In the genomic region with DNA sequence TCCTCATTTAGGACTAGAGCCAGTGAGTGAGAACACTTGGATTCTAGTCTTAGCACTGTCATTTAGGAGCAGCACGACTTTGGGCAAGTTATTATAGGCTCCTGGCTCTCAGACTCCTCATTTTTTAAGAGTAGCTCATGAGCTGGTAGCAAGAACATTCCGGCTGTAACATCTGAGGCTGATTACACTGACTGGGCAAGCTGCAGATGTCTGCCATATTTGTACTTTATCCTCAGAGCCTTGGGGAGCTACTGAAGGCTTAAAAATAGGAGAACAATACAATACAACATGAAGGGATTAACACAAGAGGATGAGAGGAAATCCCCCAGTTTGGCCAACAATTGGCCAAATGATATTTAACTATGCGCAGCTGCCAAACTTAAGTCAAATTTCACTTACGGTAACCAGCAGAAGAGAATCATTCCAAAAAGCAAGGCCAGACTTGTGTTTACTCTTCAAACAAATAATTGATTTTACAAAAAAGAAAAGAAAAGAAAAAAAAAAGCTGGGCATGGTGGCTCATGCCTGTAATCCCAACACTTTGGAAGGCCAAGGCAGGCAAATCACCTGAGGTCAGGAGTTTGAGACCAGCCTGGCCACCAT, we compare ENCODE assay signal across 16 cellular contexts.
"Had no signal": no experiment of that assay in that cellular context is flagged by ENCODE, and none has a peak within 500 bp of the region (broad histone marks: within the 10 kb centered on the region; RNA-seq: fewer than 3 reads in every experiment).

No MANE protein-coding gene starts in this region.

- H3K4me1 ChIP-seq: parathyroid adenoma, thyroid gland, uterus had no signal

- H3K27ac ChIP-seq: gastrocnemius medialis, heart right ventricle, left lung, parathyroid adenoma, thyroid gland, uterus had no signal

- H3K27me3 ChIP-seq: gastrocnemius medialis, heart right ventricle, left lung, thyroid gland, uterus had no signal

- H3K4me3 ChIP-seq: gastrocnemius medialis, heart right ventricle, left lung, thyroid gland, uterus had no signal

- H3K9me3 ChIP-seq: gastrocnemius medialis, heart right ventricle, left lung, thyroid gland, uterus had no signal

- ATAC-seq: activated T-cell treated with anti-CD3 and anti-CD28 coated beads, Interleukin-2, amount 50 U/mL, for 4 hours; gastrocnemius medialis; heart right ventricle; left lung; T-helper 17 cell; WTC11 had no signal

- H3K36me3 ChIP-seq: gastrocnemius medialis, heart right ventricle, left lung, thyroid gland, uterus had no signal

- H3K9ac ChIP-seq: parathyroid adenoma had no signal

- DNase-seq: activated CD4-positive, alpha-beta T cell treated with anti-CD3 and anti-CD28 coated beads, Interleukin-2, amount 10 ng/mL, durations not matched to agents 24 days and 14 days; activated effector memory CD4-positive, alpha-beta T cell treated with anti-CD3 and anti-CD28 coated beads, Interleukin-2, amount 50 U/mL, for 16 hours; activated T-cell treated with anti-CD3 and anti-CD28 coated beads, Interleukin-2, amount 50 U/mL, for 4 hours; aorta; endodermal cell; erythroblast; gastrocnemius medialis; heart right ventricle; left lung; retina; small intestine; T-helper 17 cell; thyroid gland; uterus had no signal
